In the genomic region with DNA sequence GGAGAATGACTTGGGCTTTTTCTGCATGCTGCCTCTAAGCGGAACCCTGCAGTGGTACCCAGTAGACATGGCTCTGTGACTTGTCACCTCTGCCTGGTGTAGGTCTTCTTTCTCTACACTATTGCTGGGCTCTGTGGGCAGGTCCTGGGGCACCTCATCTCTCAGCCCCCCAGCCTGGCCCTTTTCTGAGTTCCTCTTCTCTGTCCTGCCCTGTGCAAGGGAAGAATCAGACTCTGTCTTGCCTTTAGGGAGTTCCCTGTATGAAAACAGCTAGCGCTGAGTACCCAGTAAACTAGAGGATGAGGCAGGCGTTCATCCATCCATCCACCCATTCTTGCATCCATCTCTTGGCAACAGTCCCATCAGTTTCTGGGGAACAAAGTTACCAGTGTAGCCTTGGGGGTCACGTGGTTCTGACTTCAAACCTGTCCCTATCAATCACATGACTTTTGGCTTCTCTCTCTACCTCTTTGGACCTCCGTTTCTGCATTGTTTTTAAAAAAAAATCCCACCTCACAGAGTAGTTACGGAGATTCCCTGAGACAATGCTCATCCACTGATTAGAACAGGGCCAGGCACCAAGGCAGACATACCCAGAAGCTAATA, we compare ENCODE assay signal across 19 cellular contexts.
DNase-seq lines count a peak whose midpoint lies in the region; ATAC-seq and TF ChIP-seq lines count a peak whose summit lies in the region.
"Had no signal": no experiment of that assay in that cellular context is flagged by ENCODE, and none has a peak within 500 bp of the region (broad histone marks: within the 10 kb centered on the region; RNA-seq: fewer than 3 reads in every experiment).

No MANE protein-coding gene starts in this region.

- no peak overlapping the region for H3K9ac ChIP-seq in BLaER1 treated with 17β-estradiol and CSF1 and Interleukin-3, amounts not matched to agents 10 nM and 100 nM

- H4K20me1 ChIP-seq in BLaER1 treated with 17β-estradiol and CSF1 and Interleukin-3, amounts not matched to agents 10 nM and 100 nM, result no peaks in the 10 kb centered on the region

- no peaks in the 10 kb centered on the region for H3K27me3 Mint-ChIP-seq in T-helper 17 cell
- H3K27me3 Mint-ChIP-seq in naive thymus-derived CD4-positive, alpha-beta T cell, result peaks cover 0 to 2% (median 0%) of the 10 kb centered on the region in 5 donors
- H3K27me3 Mint-ChIP-seq: type B pancreatic cell had no signal

- peak overlapping the region; percentile 45 for H3K4me3 Mint-ChIP-seq in T-helper 17 cell
- H3K4me3 Mint-ChIP-seq in naive thymus-derived CD4-positive, alpha-beta T cell, result peak overlapping the region in 9 of 10 donors; percentile 4 to 77 (median 36)
- H3K4me3 Mint-ChIP-seq: type B pancreatic cell had no signal

- POLR2A ChIA-PET in naive thymus-derived CD4-positive, alpha-beta T cell (lab: Charles Lee), result interaction anchor here (2.1 kb wide), 1 partner anchor 58 kb away, joined by 5 read pairs; no protein-coding TSS in a partner anchor

- peaks cover 0 to 1% (median 0%) of the 10 kb centered on the region in 11 donors for H3K9me3 Mint-ChIP-seq in naive thymus-derived CD4-positive, alpha-beta T cell
- H3K9me3 Mint-ChIP-seq: type B pancreatic cell had no signal

- H3K36me3 Mint-ChIP-seq in T-helper 17 cell (ENCODE audit: low read depth), result no peaks in the 10 kb centered on the region
- no peaks in the 10 kb centered on the region for H3K36me3 Mint-ChIP-seq in naive thymus-derived CD4-positive, alpha-beta T cell
- H3K36me3 Mint-ChIP-seq: type B pancreatic cell had no signal

- H3K27ac ChIP-seq in BLaER1 treated with 17β-estradiol and CSF1 and Interleukin-3, amounts not matched to agents 10 nM and 100 nM, result no peak overlapping the region
- no peak overlapping the region for H3K27ac ChIP-seq in naive thymus-derived CD4-positive, alpha-beta T cell (ENCODE audit: low read depth, low read length)

- no peaks in the 10 kb centered on the region for H3K27me3 ChIP-seq in BLaER1 treated with 17β-estradiol and CSF1 and Interleukin-3, amounts not matched to agents 10 nM and 100 nM
- no peaks in the 10 kb centered on the region for H3K27me3 ChIP-seq in naive thymus-derived CD4-positive, alpha-beta T cell (ENCODE audit: control insufficient read depth in 2 of 2, insufficient read depth in 2 of 2, low read length in 2 of 2)

- peak overlapping the region in 10 of 11 experiments; percentile 8 to 65 (median 47); a peak in 15 of 22 replicates for H3K4me2 ChIP-seq in BLaER1 treated with 17β-estradiol and CSF1 and Interleukin-3, amounts not matched to agents 10 nM and 100 nM

- intact Hi-C loops in naive thymus-derived CD4-positive, alpha-beta T cell (cut with micrococcal nuclease), result loop anchor here in 1 of 2 donors (2.0 kb wide), 1 partner anchor 56 kb away; no protein-coding TSS in a partner anchor

- CTCF ChIA-PET in naive thymus-derived CD4-positive, alpha-beta T cell (lab: Charles Lee), result interaction anchor here (1.2 to 2.5 kb wide), 2 partner anchors 25 to 58 kb away, joined by 3 to 8 read pairs; no protein-coding TSS in a partner anchor

- TF ChIP-seq CTCF in GM12865 (IDR thresholded peaks at IDR 0.05; ENCODE audit: insufficient read depth, low read depth, low read length, missing control alignments) (no peak), omental fat pad (IDR thresholded peaks at IDR 0.05) (no peak)

- ATAC-seq in T-helper 17 cell (no peak), omental fat pad (ENCODE audit: low FRiP score) (no peak)
- no peak for ATAC-seq in naive thymus-derived CD4-positive, alpha-beta T cell
- ATAC-seq: HCT116, left lobe of liver, sciatic nerve had no signal

- H3K9me3 ChIP-seq in BLaER1 treated with 17β-estradiol and CSF1 and Interleukin-3, amounts not matched to agents 10 nM and 100 nM (replicated peaks in 1 of 11), result peaks cover 0 to 8% (median 0%) of the 10 kb centered on the region in 11 experiments; a peak in 2 of 22 replicates
- no peaks in the 10 kb centered on the region for H3K9me3 ChIP-seq in T-helper 17 cell (ENCODE audit: control insufficient read depth, low read length, poor library complexity, severe bottlenecking)
- no peaks in the 10 kb centered on the region for H3K9me3 ChIP-seq in naive thymus-derived CD4-positive, alpha-beta T cell (ENCODE audit: control insufficient read depth in 2 of 3, low read length in 3 of 3)

- peaks cover 25% of the 10 kb centered on the region for H3K4me1 Mint-ChIP-seq in T-helper 17 cell
- peaks cover 17 to 42% (median 33%) of the 10 kb centered on the region in 7 donors for H3K4me1 Mint-ChIP-seq in naive thymus-derived CD4-positive, alpha-beta T cell

- no peak overlapping the region for H3K4me3 ChIP-seq in BLaER1 treated with 17β-estradiol and CSF1 and Interleukin-3, amounts not matched to agents 10 nM and 100 nM
- H3K4me3 ChIP-seq in GM12865 (ENCODE audit: low read depth, low read length), result peak overlapping the region; percentile 14; the same call in 1 of the 2 replicates
- H3K4me3 ChIP-seq in naive thymus-derived CD4-positive, alpha-beta T cell (ENCODE audit: low read length), result no peak overlapping the region

- H3K27ac Mint-ChIP-seq in T-helper 17 cell, result no peak overlapping the region
- peak overlapping the region in 7 of 9 donors; percentile 36 to 96 (median 73) for H3K27ac Mint-ChIP-seq in naive thymus-derived CD4-positive, alpha-beta T cell
- H3K27ac Mint-ChIP-seq: type B pancreatic cell had no signal

- no peaks in the 10 kb centered on the region for H3K36me3 ChIP-seq in BLaER1 treated with 17β-estradiol and CSF1 and Interleukin-3, amounts not matched to agents 10 nM and 100 nM
- H3K36me3 ChIP-seq in naive thymus-derived CD4-positive, alpha-beta T cell (ENCODE audit: control insufficient read depth in 2 of 3, insufficient read depth in 3 of 3, low read length in 3 of 3), result no peaks in the 10 kb centered on the region

- DNase-seq in GM12865 (ENCODE audit: low read depth) (no peak), T-helper 17 cell (no peak), HuH-7.5 (ENCODE audit: low spot score) (no peak), superior temporal gyrus (ENCODE audit: extremely low spot score) (no peak), cerebellar nuclear complex (lab: John Stamatoyannopoulos, UW) (no peak), omental fat pad (ENCODE audit: low spot score) (no peak)
- DNase-seq in naive thymus-derived CD4-positive, alpha-beta T cell, result no peak
- DNase-seq: activated naive CD4-positive, alpha-beta T cell treated with anti-CD3 and anti-CD28 coated beads, Interleukin-2, amount 50 U/mL, for 16 hours; aorta; dermis blood vessel endothelial cell; mesendoderm; NK-92 treated with Interleukin-12 subunit alpha and Interleukin-12 subunit beta, amount 100 ng/mL, for 24 hours; posterior cingulate gyrus; SHP77 treated with DMSO at 0.1 percent for 48 hours had no signal

- peaks cover 11 to 48% (median 34%) of the 10 kb centered on the region in 10 experiments for H3K4me1 ChIP-seq in BLaER1 treated with 17β-estradiol and CSF1 and Interleukin-3, amounts not matched to agents 10 nM and 100 nM
- peaks cover 5 to 17% of the 10 kb centered on the region in 2 donors for H3K4me1 ChIP-seq in naive thymus-derived CD4-positive, alpha-beta T cell (ENCODE audit: control insufficient read depth in 2 of 2, insufficient read depth in 2 of 2, low read length in 2 of 2)
